Comparison of ENCODE assay signal across 13 cellular contexts in the genomic region with DNA sequence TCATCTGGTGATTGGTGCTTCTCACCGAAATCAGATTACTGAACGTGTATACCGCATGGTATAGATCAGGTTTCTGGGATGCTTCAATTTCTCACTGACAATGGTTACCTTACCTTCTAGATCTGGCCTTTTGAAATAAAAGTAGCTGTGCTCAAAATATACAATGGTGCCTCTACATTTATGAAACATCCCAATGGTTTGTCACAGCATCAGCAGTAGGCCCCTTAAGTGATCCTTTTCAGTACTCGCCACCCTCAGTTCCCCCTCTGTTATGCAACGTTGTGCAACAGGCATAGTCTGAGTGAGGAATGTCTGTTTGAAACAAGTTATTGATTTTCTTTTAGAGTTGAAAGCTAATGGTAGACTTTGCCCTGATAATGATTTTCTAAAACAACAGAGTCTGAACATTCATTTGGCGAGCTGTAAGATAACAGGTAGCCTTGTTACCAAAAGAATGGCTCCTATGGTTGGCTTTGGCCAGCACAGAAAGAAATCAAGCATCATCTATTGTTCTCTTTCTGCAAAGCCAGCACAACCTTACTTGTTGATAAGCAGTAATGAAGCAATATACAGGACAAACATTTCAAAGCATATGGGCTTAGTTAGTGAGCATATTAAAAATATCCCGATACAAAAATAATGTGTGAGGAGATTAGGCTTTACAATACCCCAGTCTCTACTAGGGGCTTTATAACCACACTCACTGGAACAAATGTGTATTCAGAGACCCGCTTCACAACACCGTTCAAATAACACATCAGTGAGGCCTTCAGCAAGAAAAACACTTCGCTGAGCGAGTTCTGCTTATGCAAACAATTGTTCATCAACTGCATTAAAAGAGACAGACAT.
A peak's percentile ranks its signal among the peaks of the same experiment; 100 is the strongest.
DNase-seq lines count a peak whose midpoint lies in the region; ATAC-seq, FAIRE-seq and TF ChIP-seq lines count a peak whose summit lies in the region.
"Had no signal": no experiment of that assay in that cellular context is flagged by ENCODE, and none has a peak within 500 bp of the region (broad histone marks: within the 10 kb centered on the region; RNA-seq: fewer than 3 reads in every experiment).

No MANE protein-coding gene starts in this region.

- peak overlapping the region; percentile 66 for H3K4me2 ChIP-seq in Loucy (ENCODE audit: low read depth, low read length, poor library complexity, severe bottlenecking)

- no peaks in the 10 kb centered on the region for H4K20me1 ChIP-seq in Loucy (ENCODE audit: insufficient read depth, low read length, poor library complexity, severe bottlenecking)

- TF ChIP-seq CTCF in Loucy (conservative IDR thresholded peaks at IDR 0.05; ENCODE audit: low read length) (no peak), brain microvascular endothelial cell (IDR thresholded peaks at IDR 0.05; ENCODE audit: low read depth, low read length, missing control alignments) (no peak), nephron (IDR thresholded peaks at IDR 0.05; ENCODE audit: unreplicated experiment in 3 of 3) (no peak), stomach (IDR thresholded peaks at IDR 0.05) (no peak)

- TF ChIP-seq POLR2A in stomach (IDR thresholded peaks at IDR 0.05) = no peak

- no peaks in the 10 kb centered on the region for H3K79me2 ChIP-seq in Loucy (ENCODE audit: insufficient read depth, low read length)

- H3K4me3 Mint-ChIP-seq in nephron = no peak overlapping the region

- no peaks in the 10 kb centered on the region for H3K9me3 ChIP-seq in Loucy (ENCODE audit: insufficient read depth, low read depth, low read length)
- H3K9me3 ChIP-seq in stomach = no peaks in the 10 kb centered on the region
- H3K9me3 ChIP-seq: thyroid gland had no signal

- intact Hi-C loops in stomach (cut with DNase I; ENCODE audit: low total_unique reads) = no loop called here

- 49 to 61% (median 57%) methylated on average over 11 of the region's 11 CpGs for WGBS in stomach, 5 donors

- in situ Hi-C loops in brain microvascular endothelial cell (cut with HindIII; ENCODE audit: low pct_ligation_motif_present, low sequenced_read_pairs) = no loop called here

- peak overlapping the region; percentile 45 for H3K4me3 ChIP-seq in Loucy (ENCODE audit: low read length, poor library complexity, severe bottlenecking)
- no peak overlapping the region for H3K4me3 ChIP-seq in brain microvascular endothelial cell (ENCODE audit: low read depth, low read length)
- H3K4me3 ChIP-seq in stomach = no peak overlapping the region
- H3K4me3 ChIP-seq: thyroid gland had no signal

- no peak for TF ChIP-seq EP300 in stomach (IDR thresholded peaks at IDR 0.05)

- no peak for ATAC-seq in HG03439 (IDR thresholded peaks at IDR 0.05; ENCODE audit: unreplicated experiment)
- ATAC-seq in GM21367 (IDR thresholded peaks at IDR 0.05; ENCODE audit: unreplicated experiment) = no peak

- H3K27ac ChIP-seq in brain microvascular endothelial cell = peak overlapping the region; percentile 45
- no peak overlapping the region for H3K27ac ChIP-seq in stomach

- no peaks in the 10 kb centered on the region for H3K9me3 Mint-ChIP-seq in nephron

- no peaks in the 10 kb centered on the region for H3K27me3 ChIP-seq in Loucy (ENCODE audit: insufficient read depth, low read length, poor library complexity, severe bottlenecking)
- no peaks in the 10 kb centered on the region for H3K27me3 ChIP-seq in brain microvascular endothelial cell (replicated peaks)
- H3K27me3 ChIP-seq in stomach = no peaks in the 10 kb centered on the region
- H3K27me3 ChIP-seq: thyroid gland had no signal

- H3K4me1 ChIP-seq in Loucy (ENCODE audit: insufficient read depth, low read length, poor library complexity, severe bottlenecking) (peaks cover 24% of the 10 kb centered on the region), stomach (peaks cover 15 to 54% (median 32%) of the 10 kb centered on the region in 4 donors)

- no peaks in the 10 kb centered on the region for H3F3A ChIP-seq in Loucy (ENCODE audit: low read depth)

- peak overlapping the region; percentile 37 for H3K9ac ChIP-seq in Loucy (ENCODE audit: low read depth, low read length, poor library complexity, severe bottlenecking)

- peaks cover 55% of the 10 kb centered on the region for H3K4me1 Mint-ChIP-seq in nephron

- H3K36me3 ChIP-seq in Loucy (ENCODE audit: insufficient read depth, low read length) (no peaks in the 10 kb centered on the region), brain microvascular endothelial cell (replicated peaks) (no peaks in the 10 kb centered on the region), stomach (peaks cover 0 to 10% (median 3%) of the 10 kb centered on the region in 4 donors)
- H3K36me3 ChIP-seq: thyroid gland had no signal

- H3K9me2 ChIP-seq in Loucy (replicated peaks; ENCODE audit: low read depth, low read length) = no peaks in the 10 kb centered on the region

- H3K36me3 Mint-ChIP-seq in nephron (ENCODE audit: low read depth) = peaks cover 11% of the 10 kb centered on the region

- H3K27me3 Mint-ChIP-seq in nephron (ENCODE audit: low read depth) = no peaks in the 10 kb centered on the region

- FAIRE-seq in GM19239 (lab: Jason Lieb, UNC) = peak; percentile 26
- FAIRE-seq: endometrium had no signal

- DNase-seq in GM19239 (ENCODE audit: insufficient read length, low spot score) (no peak), brain microvascular endothelial cell (no peak), cortex of kidney (lab: John Stamatoyannopoulos, UW) (no peak), stomach (no peak)
- DNase-seq: aorta, DMS 273 treated with DMSO at 0.1 percent for 48 hours, NCI-H1436, thyroid gland had no signal

- H2AFZ ChIP-seq in Loucy (ENCODE audit: low read length) = peak overlapping the region; percentile 34; the same call in 1 of the 2 replicates

- peak overlapping the region; percentile 89 to 95 (median 93) for H3K27ac Mint-ChIP-seq in nephron
